ENCODE assay signal across 29 cellular contexts in genomic region chr18:10127721-10128120, GRCh38.
"Had no signal": no experiment of that assay in that cellular context is flagged by ENCODE, and none has a peak within 500 bp of the region (broad histone marks: within the 10 kb centered on the region; RNA-seq: fewer than 3 reads in every experiment).

No MANE protein-coding gene starts in this region.

- H3K27me3 ChIP-seq: ascending aorta, breast epithelium, cardiac muscle cell had no signal

- DNase-seq: activated CD4-positive, alpha-beta memory T cell treated with anti-CD3 and anti-CD28 coated beads, Interleukin-2, amount 10 ng/mL, durations not matched to agents 7 days and 5 days; activated CD4-positive, alpha-beta T cell treated with anti-CD3 and anti-CD28 coated beads for 36 hours; activated CD4-positive, alpha-beta T cell treated with anti-CD3 and anti-CD28 coated beads, Interleukin-2, amount 10 ng/mL, durations not matched to agents 24 days and 14 days; activated CD4-positive, CD25-positive, alpha-beta regulatory T cell; activated CD4-positive, CD25-positive, alpha-beta regulatory T cell treated with anti-CD3 and anti-CD28 coated beads, Interleukin-2, amount 50 U/mL, for 72 hours; activated CD8-positive, alpha-beta memory T cell treated with anti-CD3 and anti-CD28 coated beads, Interleukin-2, amount 50 U/mL, for 48 hours; activated gamma-delta T cell; activated naive CD4-positive, alpha-beta T cell; activated naive CD4-positive, alpha-beta T cell treated with anti-CD3 and anti-CD28 coated beads, Interleukin-2, amount 10 ng/mL, durations not matched to agents 7 days and 5 days; activated naive CD8-positive, alpha-beta T cell treated with anti-CD3 and anti-CD28 coated beads, Interleukin-2, amount 10 ng/mL, durations not matched to agents 7 days and 5 days; activated T-cell treated with anti-CD3 and anti-CD28 coated beads for 4 hours; activated T-cell treated with anti-CD3 and anti-CD28 coated beads, Interleukin-2, amount 50 U/mL, for 24 hours; activated T-cell treated with anti-CD3 and anti-CD28 coated beads, Interleukin-2, amount 50 U/mL, for 72 hours; central memory CD4-positive, alpha-beta T cell; cerebellar nuclear complex; dorsolateral prefrontal cortex; effector memory CD4-positive, alpha-beta T cell; endodermal cell; foreskin fibroblast; T-helper 2 cell had no signal

- H3K4me3 ChIP-seq: ascending aorta, breast epithelium, cardiac muscle cell, coronary artery, dorsolateral prefrontal cortex had no signal

- FAIRE-seq: frontal cortex had no signal

- H3K27ac Mint-ChIP-seq: activated CD4-positive, alpha-beta memory T cell treated with anti-CD3 and anti-CD28 coated beads, Interleukin-2, amount 10 ng/mL, durations not matched to agents 7 days and 5 days; activated CD4-positive, alpha-beta T cell treated with anti-CD3 and anti-CD28 coated beads for 36 hours; activated CD4-positive, alpha-beta T cell treated with anti-CD3 and anti-CD28 coated beads, Interleukin-2, amount 10 ng/mL, durations not matched to agents 24 days and 14 days; activated naive CD4-positive, alpha-beta T cell treated with anti-CD3 and anti-CD28 coated beads, Interleukin-2, amount 10 ng/mL, durations not matched to agents 7 days and 5 days; activated naive CD4-positive, alpha-beta T cell treated with anti-CD3 and anti-CD28 coated beads, Interleukin-2, amount 50 U/mL, for 72 hours; activated naive CD8-positive, alpha-beta T cell treated with anti-CD3 and anti-CD28 coated beads, Interleukin-2, amount 10 ng/mL, durations not matched to agents 7 days and 5 days; activated T-cell treated with anti-CD3 and anti-CD28 coated beads, Interleukin-2, amount 50 U/mL, for 24 hours; activated T-cell treated with anti-CD3 and anti-CD28 coated beads, Interleukin-2, amount 50 U/mL, for 72 hours; brain; dendritic cell treated with granulocyte-macrophage colony-stimulating factor and Interleukin-4, amounts not matched to agents 40 ng/mL and 50 ng/mL, for 4 days; endodermal cell had no signal

- H3K36me3 Mint-ChIP-seq: activated naive CD4-positive, alpha-beta T cell treated with anti-CD3 and anti-CD28 coated beads, Interleukin-2, amount 10 ng/mL, durations not matched to agents 7 days and 5 days; activated naive CD8-positive, alpha-beta T cell treated with anti-CD3 and anti-CD28 coated beads, Interleukin-2, amount 10 ng/mL, durations not matched to agents 7 days and 5 days; brain had no signal

- H3K9me3 ChIP-seq: ascending aorta, breast epithelium had no signal

- H3K9me3 Mint-ChIP-seq: activated CD4-positive, alpha-beta memory T cell treated with anti-CD3 and anti-CD28 coated beads, Interleukin-2, amount 10 ng/mL, durations not matched to agents 7 days and 5 days; activated CD4-positive, alpha-beta T cell treated with anti-CD3 and anti-CD28 coated beads, Interleukin-2, amount 10 ng/mL, durations not matched to agents 24 days and 14 days; activated naive CD4-positive, alpha-beta T cell treated with anti-CD3 and anti-CD28 coated beads, Interleukin-2, amount 10 ng/mL, durations not matched to agents 7 days and 5 days; activated naive CD4-positive, alpha-beta T cell treated with anti-CD3 and anti-CD28 coated beads, Interleukin-2, amount 50 U/mL, for 72 hours; activated naive CD8-positive, alpha-beta T cell treated with anti-CD3 and anti-CD28 coated beads, Interleukin-2, amount 10 ng/mL, durations not matched to agents 7 days and 5 days; activated T-cell treated with anti-CD3 and anti-CD28 coated beads, Interleukin-2, amount 50 U/mL, for 24 hours; activated T-cell treated with anti-CD3 and anti-CD28 coated beads, Interleukin-2, amount 50 U/mL, for 72 hours; brain; dendritic cell treated with granulocyte-macrophage colony-stimulating factor and Interleukin-4, amounts not matched to agents 40 ng/mL and 50 ng/mL, for 4 days; endodermal cell had no signal

- H3K27ac ChIP-seq: ascending aorta, breast epithelium, cardiac muscle cell, coronary artery, dorsolateral prefrontal cortex had no signal

- ATAC-seq: activated CD4-positive, alpha-beta T cell treated with anti-CD3 and anti-CD28 coated beads for 36 hours; activated naive CD4-positive, alpha-beta T cell treated with anti-CD3 and anti-CD28 coated beads, Interleukin-2, amount 50 U/mL, for 72 hours; activated T-cell treated with anti-CD3 and anti-CD28 coated beads, Interleukin-2, amount 50 U/mL, for 72 hours; esophagus mucosa had no signal

- H3K4me3 Mint-ChIP-seq: activated CD4-positive, alpha-beta memory T cell treated with anti-CD3 and anti-CD28 coated beads, Interleukin-2, amount 10 ng/mL, durations not matched to agents 7 days and 5 days; activated CD4-positive, alpha-beta T cell treated with anti-CD3 and anti-CD28 coated beads for 36 hours; activated CD4-positive, alpha-beta T cell treated with anti-CD3 and anti-CD28 coated beads, Interleukin-2, amount 10 ng/mL, durations not matched to agents 24 days and 14 days; activated naive CD4-positive, alpha-beta T cell treated with anti-CD3 and anti-CD28 coated beads, Interleukin-2, amount 10 ng/mL, durations not matched to agents 7 days and 5 days; activated naive CD8-positive, alpha-beta T cell treated with anti-CD3 and anti-CD28 coated beads, Interleukin-2, amount 10 ng/mL, durations not matched to agents 7 days and 5 days; activated T-cell treated with anti-CD3 and anti-CD28 coated beads, Interleukin-2, amount 50 U/mL, for 24 hours; activated T-cell treated with anti-CD3 and anti-CD28 coated beads, Interleukin-2, amount 50 U/mL, for 72 hours; brain; dendritic cell treated with granulocyte-macrophage colony-stimulating factor and Interleukin-4, amounts not matched to agents 40 ng/mL and 50 ng/mL, for 4 days; endodermal cell had no signal

- H3K36me3 ChIP-seq: ascending aorta, breast epithelium, cardiac muscle cell had no signal

- H3K4me1 ChIP-seq: breast epithelium had no signal

- H3K27me3 Mint-ChIP-seq: brain had no signal

- H3K4me1 Mint-ChIP-seq: activated naive CD4-positive, alpha-beta T cell treated with anti-CD3 and anti-CD28 coated beads, Interleukin-2, amount 10 ng/mL, durations not matched to agents 7 days and 5 days; activated naive CD8-positive, alpha-beta T cell treated with anti-CD3 and anti-CD28 coated beads, Interleukin-2, amount 10 ng/mL, durations not matched to agents 7 days and 5 days had no signal
